In genomic region chr1:114435088-114435715, GRCh38 we compare ENCODE assay signal across 1 cellular context.
TF ChIP-seq lines count a peak whose summit lies in the region.

No MANE protein-coding gene starts in this region.

TF ChIP-seq in K562, 482 proteins besides CTCF, POLR2A, EP300 and RAD21 (continued from another document):
- TF ChIP-seq, protein P1, sequence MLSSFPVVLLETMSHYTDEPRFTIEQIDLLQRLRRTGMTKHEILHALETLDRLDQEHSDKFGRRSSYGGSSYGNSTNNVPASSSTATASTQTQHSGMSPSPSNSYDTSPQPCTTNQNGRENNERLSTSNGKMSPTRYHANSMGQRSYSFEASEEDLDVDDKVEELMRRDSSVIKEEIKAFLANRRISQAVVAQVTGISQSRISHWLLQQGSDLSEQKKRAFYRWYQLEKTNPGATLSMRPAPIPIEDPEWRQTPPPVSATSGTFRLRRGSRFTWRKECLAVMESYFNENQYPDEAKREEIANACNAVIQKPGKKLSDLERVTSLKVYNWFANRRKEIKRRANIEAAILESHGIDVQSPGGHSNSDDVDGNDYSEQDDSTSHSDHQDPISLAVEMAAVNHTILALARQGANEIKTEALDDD (IDR thresholded peaks at IDR 0.05): peak; percentile 35; the same call in 1 of the 2 replicates
- no peak for TF ChIP-seq GABPB1 (CRISPR knock-in tag; IDR thresholded peaks at IDR 0.05)
- no peak for TF ChIP-seq REST (CRISPR knock-in tag; IDR thresholded peaks at IDR 0.05; ENCODE audit: low read depth)
- no peak for TF ChIP-seq SRSF1 (IDR thresholded peaks at IDR 0.05; ENCODE audit: low read depth, low read length)
- no peak for TF ChIP-seq ZNF431 (CRISPR knock-in tag; IDR thresholded peaks at IDR 0.05)
- no peak for TF ChIP-seq MCM7 (IDR thresholded peaks at IDR 0.05)
- no peak for TF ChIP-seq ESRRA (IDR thresholded peaks at IDR 0.05; ENCODE audit: borderline replicate concordance, low read depth)
- no peak for TF ChIP-seq ARNT (IDR thresholded peaks at IDR 0.05)
- no peak for TF ChIP-seq NR2F6 (CRISPR knock-in tag; IDR thresholded peaks at IDR 0.05)
- no peak for TF ChIP-seq NR2C2 (CRISPR knock-in tag; IDR thresholded peaks at IDR 0.05)
- TF ChIP-seq NR2C2 (tag; IDR thresholded peaks at IDR 0.05): peak; percentile 23; the same call in 1 of the 2 replicates
- TF ChIP-seq ZNF316 (IDR thresholded peaks at IDR 0.05): 0 out of 2 replicates have a peak, but pooled peaks have one; percentile 21
- peak; percentile 35; the same call in 1 of the 2 replicates for TF ChIP-seq C11orf30 (IDR thresholded peaks at IDR 0.05; ENCODE audit: low read depth)
- no peak for TF ChIP-seq BRD4 (IDR thresholded peaks at IDR 0.05)
- no peak for TF ChIP-seq MTF1 (CRISPR knock-in tag; IDR thresholded peaks at IDR 0.05; ENCODE audit: borderline replicate concordance)
- TF ChIP-seq MAFK (IDR thresholded peaks at IDR 0.05; ENCODE audit: low read length): 0 out of 2 replicates have a peak, but pooled peaks have one; percentile 4
- TF ChIP-seq L3MBTL2 (IDR thresholded peaks at IDR 0.05): no peak
TF ChIP-seq in K562: peak in this region for 5.
